ENCODE assay signal across 9 cellular contexts in the genomic region with DNA sequence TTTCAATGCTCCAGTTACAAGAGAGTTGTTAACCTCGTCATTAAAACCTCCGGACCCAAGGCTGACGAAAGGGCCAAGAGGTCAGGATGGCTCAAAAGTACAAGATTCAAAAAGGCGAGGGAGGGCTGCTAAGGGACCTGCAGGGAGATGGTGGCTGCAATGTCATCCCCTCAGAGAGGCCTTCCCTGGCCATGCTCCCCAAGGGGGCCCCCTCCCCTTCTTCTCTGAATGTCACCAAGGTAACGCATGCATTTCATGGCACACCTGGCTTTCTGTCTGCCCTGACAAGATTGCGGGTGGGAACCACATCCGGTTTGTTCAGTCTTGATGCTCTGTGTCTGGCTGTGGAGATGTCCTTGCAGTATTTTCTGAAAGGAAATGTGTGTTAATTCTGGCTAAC.
DNase-seq lines count a peak whose midpoint lies in the region; TF ChIP-seq lines count a peak whose summit lies in the region.
"Had no signal": no experiment of that assay in that cellular context is flagged by ENCODE, and none has a peak within 500 bp of the region (broad histone marks: within the 10 kb centered on the region; RNA-seq: fewer than 3 reads in every experiment).

No MANE protein-coding gene starts in this region.

- peaks cover 13% of the 10 kb centered on the region for H3K4me1 ChIP-seq in MM.1S (ENCODE audit: low read length)
- no peaks in the 10 kb centered on the region for H3K4me1 ChIP-seq in sigmoid colon

- H3F3A ChIP-seq in MM.1S (ENCODE audit: insufficient read depth, low read length), result peaks cover 10% of the 10 kb centered on the region; the same call in 1 of the 2 replicates

- no peak for TF ChIP-seq CTCF in MM.1S (IDR thresholded peaks at IDR 0.05; ENCODE audit: low read length)
- TF ChIP-seq CTCF in sigmoid colon (IDR thresholded peaks at IDR 0.05), result no peak

- TF ChIP-seq EP300 in sigmoid colon (IDR thresholded peaks at IDR 0.05), result no peak

- 44 to 48% methylated on average over 7 of the region's 7 CpGs for WGBS in sigmoid colon, 2 donors

- intact Hi-C loops in sigmoid colon (cut with DNase I), result no loop called here

- H2AFZ ChIP-seq in MM.1S (ENCODE audit: low read length), result no peak overlapping the region

- H3K27ac ChIP-seq in MM.1S (ENCODE audit: low read length), result peak overlapping the region; percentile 96
- no peak overlapping the region for H3K27ac ChIP-seq in sigmoid colon
- no peak overlapping the region for H3K27ac ChIP-seq in caudate nucleus (ENCODE audit: low read depth, low read length)
- H3K27ac ChIP-seq: SK-N-MC had no signal

- no peaks in the 10 kb centered on the region for H3K36me3 ChIP-seq in MM.1S (replicated peaks; ENCODE audit: insufficient read depth, low read length)
- H3K36me3 ChIP-seq in sigmoid colon, result no peaks in the 10 kb centered on the region

- in situ Hi-C loops in ACHN (cut with HindIII; ENCODE audit: low pct_ligation_motif_present, low pct_unique_long_range_greater_than_20kb, low sequenced_read_pairs), result no loop called here

- H3K9me3 ChIP-seq in MM.1S (replicated peaks; ENCODE audit: insufficient read depth, low read length), result no peaks in the 10 kb centered on the region
- H3K9me3 ChIP-seq in sigmoid colon, result no peaks in the 10 kb centered on the region

- peak overlapping the region; percentile 87 for H3K9ac ChIP-seq in MM.1S (ENCODE audit: low read length)

- peak; percentile 19 to 50 (median 50) for DNase-seq in stimulated activated CD4-positive, alpha-beta T cell treated with anti-CD3 and anti-CD28 coated beads, Interleukin-12 subunit alpha, Interleukin-12 subunit beta, amount 100 ng/mL, for 48 hours (ENCODE audit: low read depth in 2 of 3, low spot score in 1 of 3)
- DNase-seq in stimulated activated CD4-positive, alpha-beta T cell treated with anti-CD3 and anti-CD28 coated beads, Interleukin-12 subunit alpha, Interleukin-12 subunit beta, amount 100 ng/mL, for 4 hours, result no peak
- peak; percentile 94 for DNase-seq in MM.1S
- DNase-seq in activated CD8-positive, alpha-beta memory T cell treated with anti-CD3 and anti-CD28 coated beads, Interleukin-2, amount 50 U/mL, for 4 hours, result peak; percentile 54
- DNase-seq in sigmoid colon, result peak; percentile 36
- no peak for DNase-seq in erythroblast (lab: John Stamatoyannopoulos, UW)
- DNase-seq in caudate nucleus (lab: John Stamatoyannopoulos, UW), result no peak
- no peak for DNase-seq in ACHN

- H3K9me2 ChIP-seq in MM.1S (replicated peaks; ENCODE audit: insufficient read depth, low read length), result no peaks in the 10 kb centered on the region

- H3K27me3 ChIP-seq in MM.1S (replicated peaks; ENCODE audit: insufficient read depth, low read length) (no peaks in the 10 kb centered on the region), sigmoid colon (peaks cover 0 to 37% (median 8%) of the 10 kb centered on the region in 3 donors)

- H3K4me3 ChIP-seq in MM.1S (ENCODE audit: low read length), result peak overlapping the region; percentile 28; the same call in 1 of the 2 replicates
- H3K4me3 ChIP-seq in sigmoid colon, result no peak overlapping the region
- H3K4me3 ChIP-seq: SK-N-MC had no signal

- peak overlapping the region; percentile 54 for H3K4me2 ChIP-seq in MM.1S (ENCODE audit: low read depth, low read length)

- H3K79me2 ChIP-seq in MM.1S (ENCODE audit: low read length), result 0 out of 2 replicates have a peak, but pooled peaks cover 3% of the 10 kb centered on the region

- TF ChIP-seq POLR2A in sigmoid colon (IDR thresholded peaks at IDR 0.05) (no peak), erythroblast (IDR thresholded peaks at IDR 0.05; ENCODE audit: low read length) (no peak)

- H4K20me1 ChIP-seq in MM.1S (ENCODE audit: insufficient read depth, low read length), result no peaks in the 10 kb centered on the region

Comparison
In these comparisons a context has a peak if more than half of its experiments do, and no peak if none do; other contexts are left out.
1. DNase-seq: peak in stimulated activated CD4-positive, alpha-beta T cell treated with anti-CD3 and anti-CD28 coated beads, Interleukin-12 subunit alpha, Interleukin-12 subunit beta, amount 100 ng/mL, for 48 hours (3 of 3), MM.1S (single experiment), activated CD8-positive, alpha-beta memory T cell treated with anti-CD3 and anti-CD28 coated beads, Interleukin-2, amount 50 U/mL, for 4 hours (single experiment) and sigmoid colon (single experiment); none in stimulated activated CD4-positive, alpha-beta T cell treated with anti-CD3 and anti-CD28 coated beads, Interleukin-12 subunit alpha, Interleukin-12 subunit beta, amount 100 ng/mL, for 4 hours (single experiment), erythroblast (0 of 2), caudate nucleus (0 of 61) and ACHN (single experiment).